ENCODE assay signal across 24 cellular contexts in genomic region chr3:141648055-141648910, GRCh38.
"Had no signal": no experiment of that assay in that cellular context is flagged by ENCODE, and none has a peak within 500 bp of the region (broad histone marks: within the 10 kb centered on the region; RNA-seq: fewer than 3 reads in every experiment).

No MANE protein-coding gene starts in this region.

- H3K9me3 ChIP-seq: adrenal gland, ascending aorta, breast epithelium, colonic mucosa, left lung, prostate gland, right atrium auricular region, tibial artery had no signal

- H3K4me1 ChIP-seq: adrenal gland, ascending aorta, breast epithelium, colonic mucosa, prostate gland, right atrium auricular region had no signal

- H3K4me3 ChIP-seq: adrenal gland, ascending aorta, breast epithelium, colonic mucosa, dorsolateral prefrontal cortex, left lung, prostate gland, right atrium auricular region, tibial artery had no signal

- H3K36me3 ChIP-seq: adrenal gland, ascending aorta, breast epithelium, colonic mucosa, left lung, prostate gland, right atrium auricular region, tibial artery had no signal

- ATAC-seq: activated CD8-positive, alpha-beta T cell treated with anti-CD3 and anti-CD28 coated beads, Interleukin-2, amount 10 ng/mL, durations not matched to agents 7 days and 5 days; activated T-helper 17 cell treated with anti-CD3 and anti-CD28 coated beads, Interleukin-2, amount 50 U/mL, for 72 hours; effector memory CD8-positive, alpha-beta T cell; esophagus mucosa; left lung; natural killer cell; stimulated activated naive CD8-positive, alpha-beta T cell treated with anti-CD3 and anti-CD28 coated beads, Interleukin-15, amount 100 ng/mL, for 72 hours had no signal

- H3K27ac ChIP-seq: adrenal gland, ascending aorta, breast epithelium, colonic mucosa, dorsolateral prefrontal cortex, left lung, prostate gland, right atrium auricular region, tibial artery, VCaP had no signal

- DNase-seq: activated CD4-positive, alpha-beta T cell treated with anti-CD3 and anti-CD28 coated beads, Interleukin-2, amount 50 U/mL, for 1 hour; activated CD4-positive, CD25-positive, alpha-beta regulatory T cell treated with anti-CD3 and anti-CD28 coated beads, Interleukin-2, amount 50 U/mL, for 72 hours; activated CD8-positive, alpha-beta memory T cell treated with anti-CD3 and anti-CD28 coated beads, Interleukin-2, amount 50 U/mL, for 4 hours; activated CD8-positive, alpha-beta T cell treated with anti-CD3 and anti-CD28 coated beads, Interleukin-2, amount 10 ng/mL, durations not matched to agents 7 days and 5 days; activated T-cell treated with anti-CD3 and anti-CD28 coated beads, Interleukin-2, amount 50 U/mL, for 24 hours; adrenal gland; colonic mucosa; dorsolateral prefrontal cortex; effector memory CD8-positive, alpha-beta T cell; foreskin melanocyte; immature natural killer cell; left lung; mammary epithelial cell; natural killer cell; stimulated activated CD4-positive, alpha-beta T cell treated with anti-CD3 and anti-CD28 coated beads, Interleukin-1b, Interleukin-23, amount 100 ng/mL, for 48 hours; stimulated activated naive CD8-positive, alpha-beta T cell treated with anti-CD3 and anti-CD28 coated beads, Interleukin-15, amount 100 ng/mL, for 72 hours; tibial artery had no signal

- H3K27me3 ChIP-seq: adrenal gland, ascending aorta, breast epithelium, colonic mucosa, left lung, right atrium auricular region, tibial artery had no signal
